Comparison of ENCODE assay signal across 15 cellular contexts in the genomic region with DNA sequence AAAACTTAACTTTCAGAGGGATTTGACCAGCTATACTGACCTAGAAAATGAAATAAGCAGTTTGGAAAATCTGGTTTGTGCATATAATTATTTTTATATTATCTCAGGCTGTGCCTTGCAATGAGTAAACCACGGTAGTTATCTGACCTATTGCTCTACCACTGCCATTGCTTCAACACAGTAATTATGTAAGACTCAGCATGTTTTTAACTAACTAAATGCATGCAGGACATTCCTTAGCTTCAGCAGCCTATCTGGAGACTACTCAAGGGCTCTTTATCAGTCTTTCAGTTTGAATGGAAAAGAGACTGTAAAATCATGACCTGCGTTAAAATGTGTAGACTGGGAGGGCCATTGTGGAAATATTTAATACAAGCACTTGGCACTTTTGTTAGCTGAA.
"Had no signal": no experiment of that assay in that cellular context is flagged by ENCODE, and none has a peak within 500 bp of the region (broad histone marks: within the 10 kb centered on the region; RNA-seq: fewer than 3 reads in every experiment).

No MANE protein-coding gene starts in this region.

- H3K36me3 ChIP-seq: pancreas, thoracic aorta had no signal

- H3K9me3 ChIP-seq: pancreas had no signal

- ATAC-seq: activated CD8-positive, alpha-beta T cell treated with anti-CD3 and anti-CD28 coated beads, Interleukin-2, amount 10 ng/mL, durations not matched to agents 7 days and 5 days; naive thymus-derived CD4-positive, alpha-beta T cell; stimulated activated naive B cell treated with anti-CD40 and anti-IgM and Interleukin-4, amounts not matched to agents 10 μg/mL and 1 μg/mL and 100 μg/mL, for 72 hours had no signal

- H3K4me3 ChIP-seq: pancreas, thoracic aorta had no signal

- DNase-seq: activated CD4-positive, alpha-beta T cell treated with anti-CD3 and anti-CD28 coated beads, Interleukin-2, amount 10 ng/mL, durations not matched to agents 24 days and 14 days; activated CD8-positive, alpha-beta T cell treated with anti-CD3 and anti-CD28 coated beads, Interleukin-2, amount 10 ng/mL, durations not matched to agents 7 days and 5 days; activated naive CD4-positive, alpha-beta T cell treated with Interleukin-2 at 50 U/mL for 16 hours; activated naive CD8-positive, alpha-beta T cell treated with anti-CD3 and anti-CD28 coated beads, Interleukin-2, amount 10 ng/mL, durations not matched to agents 7 days and 5 days; activated T-cell treated with anti-CD3 and anti-CD28 coated beads, Interleukin-2, amount 50 U/mL, for 24 hours; anterior cingulate cortex; cortex of kidney; erythroblast; immature natural killer cell; naive thymus-derived CD4-positive, alpha-beta T cell; pancreas; stimulated activated naive B cell treated with anti-CD40 and anti-IgM and Interleukin-4, amounts not matched to agents 10 μg/mL and 1 μg/mL and 100 μg/mL, for 72 hours; T-helper 1 cell; T-helper 9 cell had no signal

- H3K27ac ChIP-seq: pancreas, thoracic aorta had no signal

- H3K27me3 ChIP-seq: pancreas had no signal
